Comparison of ENCODE assay signal across 14 cellular contexts in the genomic region with DNA sequence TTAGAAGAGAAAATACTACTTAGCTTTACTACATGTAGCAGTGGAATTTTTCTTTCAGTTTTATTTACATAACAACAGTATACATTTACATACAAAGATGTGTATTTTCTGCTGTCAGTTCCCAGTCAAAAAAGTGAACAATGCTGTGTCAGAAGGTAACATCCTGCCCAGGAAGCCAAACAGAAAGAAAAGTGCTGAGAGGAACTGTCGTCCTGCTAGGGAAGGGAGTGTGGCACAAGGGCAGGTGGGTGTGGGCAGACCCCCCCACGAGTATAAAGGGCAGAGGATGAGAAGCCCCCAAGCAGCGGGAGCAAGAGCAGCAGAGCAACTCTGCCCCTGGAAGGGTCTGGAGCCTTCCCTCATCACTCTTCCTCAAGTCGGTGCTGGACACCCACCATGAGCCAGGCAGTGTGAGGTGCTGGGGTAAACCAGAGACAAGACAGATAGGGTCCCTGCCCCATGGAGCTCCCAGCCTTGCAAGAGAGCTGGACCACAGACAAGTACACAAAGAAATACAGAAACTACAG. TPM values are rescaled to one million over a fixed set of nuclear protein-coding genes. Genes with fewer than 3 reads are reported as not detected.
A peak's percentile ranks its signal among the peaks of the same experiment; 100 is the strongest.
DNase-seq lines count a peak whose midpoint lies in the region; ATAC-seq and TF ChIP-seq lines count a peak whose summit lies in the region.
"Had no signal": no experiment of that assay in that cellular context is flagged by ENCODE, and none has a peak within 500 bp of the region (broad histone marks: within the 10 kb centered on the region; RNA-seq: fewer than 3 reads in every experiment).

No MANE protein-coding gene starts in this region.

- TF ChIP-seq CTCF in lower leg skin (IDR thresholded peaks at IDR 0.05), result no peak

- intact Hi-C loops in lower leg skin (cut with DNase I; ENCODE audit: low total_unique reads), result no loop called here

- peak overlapping the region; percentile 89 for H3K27ac Mint-ChIP-seq in activated T-cell treated with anti-CD3 and anti-CD28 coated beads, Interleukin-2, amount 50 U/mL, for 72 hours
- H3K27ac Mint-ChIP-seq in T-helper 2 cell treated with Interferon-gamma antibody and Interleukin-4, amounts not matched to agents 5 μg/mL and 100 μg/mL, for 36 hours, result peak overlapping the region; percentile 94
- H3K27ac Mint-ChIP-seq in immature natural killer cell, result peak overlapping the region in 5 of 6 donors; percentile 48 to 97 (median 78)

- H3K4me3 Mint-ChIP-seq in activated T-cell treated with anti-CD3 and anti-CD28 coated beads, Interleukin-2, amount 50 U/mL, for 72 hours, result peak overlapping the region; percentile 70 to 74
- no peak overlapping the region for H3K4me3 Mint-ChIP-seq in activated T-cell treated with anti-CD3 and anti-CD28 coated beads, Interleukin-2, amount 50 U/mL, for 4 hours
- peak overlapping the region; percentile 80 for H3K4me3 Mint-ChIP-seq in T-helper 2 cell treated with Interferon-gamma antibody and Interleukin-4, amounts not matched to agents 5 μg/mL and 100 μg/mL, for 36 hours
- peak overlapping the region in 1 of 5 donors; percentile 8 for H3K4me3 Mint-ChIP-seq in immature natural killer cell

- DNase-seq in activated T-cell treated with anti-CD3 and anti-CD28 coated beads, Interleukin-2, amount 50 U/mL, for 72 hours, result no peak
- no peak for DNase-seq in activated T-cell treated with anti-CD3 and anti-CD28 coated beads, Interleukin-2, amount 50 U/mL, for 4 hours
- no peak for DNase-seq in T-helper 2 cell treated with Interferon-gamma antibody and Interleukin-4, amounts not matched to agents 5 μg/mL and 100 μg/mL, for 36 hours (ENCODE audit: low spot score)
- no peak for DNase-seq in immature natural killer cell
- no peak for DNase-seq in cortex of kidney (lab: John Stamatoyannopoulos, UW)
- no peak for DNase-seq in lower leg skin (ENCODE audit: low spot score in 2 of 2)
- no peak for DNase-seq in retina
- DNase-seq: activated CD4-positive, CD25-positive, alpha-beta regulatory T cell; left ventricle myocardium inferior; OCI-M1 had no signal

- H3K36me3 Mint-ChIP-seq in activated T-cell treated with anti-CD3 and anti-CD28 coated beads, Interleukin-2, amount 50 U/mL, for 72 hours (ENCODE audit: insufficient read depth in 2 of 2), result peaks cover 0 to 15% of the 10 kb centered on the region in 2 donors
- peaks cover 18% of the 10 kb centered on the region for H3K36me3 Mint-ChIP-seq in activated T-cell treated with anti-CD3 and anti-CD28 coated beads, Interleukin-2, amount 50 U/mL, for 4 hours (ENCODE audit: insufficient read depth)
- H3K36me3 Mint-ChIP-seq in T-helper 2 cell treated with Interferon-gamma antibody and Interleukin-4, amounts not matched to agents 5 μg/mL and 100 μg/mL, for 36 hours (ENCODE audit: low read depth), result peaks cover 63% of the 10 kb centered on the region
- peaks cover 0 to 19% (median 10%) of the 10 kb centered on the region in 3 donors for H3K36me3 Mint-ChIP-seq in immature natural killer cell

- H3K27ac ChIP-seq in thymus (ENCODE audit: low read depth), result peak overlapping the region; percentile 32

- WGBS in thymus, result 14% methylated on average over 4 of the region's 4 CpGs
- WGBS in lower leg skin, 2 donors, result 61 to 70% methylated on average over 4 of the region's 4 CpGs

- no peak for ATAC-seq in activated T-cell treated with anti-CD3 and anti-CD28 coated beads, Interleukin-2, amount 50 U/mL, for 72 hours (replicated peaks in 1 of 2)
- ATAC-seq in activated T-cell treated with anti-CD3 and anti-CD28 coated beads, Interleukin-2, amount 50 U/mL, for 4 hours, result no peak

- no peak for TF ChIP-seq POLR2A in lower leg skin (IDR thresholded peaks at IDR 0.05)

- no peaks in the 10 kb centered on the region for H3K27me3 ChIP-seq in thymus (ENCODE audit: control insufficient read depth, insufficient read depth)

- no peaks in the 10 kb centered on the region for H3K9me3 Mint-ChIP-seq in activated T-cell treated with anti-CD3 and anti-CD28 coated beads, Interleukin-2, amount 50 U/mL, for 72 hours
- H3K9me3 Mint-ChIP-seq in activated T-cell treated with anti-CD3 and anti-CD28 coated beads, Interleukin-2, amount 50 U/mL, for 4 hours, result no peaks in the 10 kb centered on the region
- no peaks in the 10 kb centered on the region for H3K9me3 Mint-ChIP-seq in T-helper 2 cell treated with Interferon-gamma antibody and Interleukin-4, amounts not matched to agents 5 μg/mL and 100 μg/mL, for 36 hours
- no peaks in the 10 kb centered on the region for H3K9me3 Mint-ChIP-seq in immature natural killer cell

- no peaks in the 10 kb centered on the region for H3K9me3 ChIP-seq in thymus (ENCODE audit: control insufficient read depth)
- H3K9me3 ChIP-seq: left ventricle myocardium inferior had no signal

- no peaks in the 10 kb centered on the region for H3K27me3 Mint-ChIP-seq in activated T-cell treated with anti-CD3 and anti-CD28 coated beads, Interleukin-2, amount 50 U/mL, for 72 hours (ENCODE audit: low read depth)
- H3K27me3 Mint-ChIP-seq in activated T-cell treated with anti-CD3 and anti-CD28 coated beads, Interleukin-2, amount 50 U/mL, for 4 hours (ENCODE audit: low read depth), result no peaks in the 10 kb centered on the region
- H3K27me3 Mint-ChIP-seq in T-helper 2 cell treated with Interferon-gamma antibody and Interleukin-4, amounts not matched to agents 5 μg/mL and 100 μg/mL, for 36 hours (ENCODE audit: low read depth), result no peaks in the 10 kb centered on the region
- peaks cover 0 to 9% (median 5%) of the 10 kb centered on the region in 3 donors for H3K27me3 Mint-ChIP-seq in immature natural killer cell (ENCODE audit: low read depth in 3 of 3)

- H3K4me1 Mint-ChIP-seq in activated T-cell treated with anti-CD3 and anti-CD28 coated beads, Interleukin-2, amount 50 U/mL, for 72 hours (ENCODE audit: low read depth), result peaks cover 94% of the 10 kb centered on the region
- H3K4me1 Mint-ChIP-seq in activated T-cell treated with anti-CD3 and anti-CD28 coated beads, Interleukin-2, amount 50 U/mL, for 4 hours (ENCODE audit: low read depth), result peaks cover 97% of the 10 kb centered on the region
- peaks cover 81% of the 10 kb centered on the region for H3K4me1 Mint-ChIP-seq in T-helper 2 cell treated with Interferon-gamma antibody and Interleukin-4, amounts not matched to agents 5 μg/mL and 100 μg/mL, for 36 hours (ENCODE audit: low read depth)
- H3K4me1 Mint-ChIP-seq in immature natural killer cell, result peaks cover 70 to 94% of the 10 kb centered on the region in 2 donors

- peaks cover 47% of the 10 kb centered on the region for H3K4me1 ChIP-seq in thymus (ENCODE audit: control insufficient read depth, insufficient read depth, low read length)

- peaks cover 17% of the 10 kb centered on the region for H3K36me3 ChIP-seq in thymus (ENCODE audit: control insufficient read depth, insufficient read depth)

- no peak overlapping the region for H3K4me3 ChIP-seq in thymus (ENCODE audit: low read length)
- H3K4me3 ChIP-seq in lower leg skin (ENCODE audit: low read depth, poor library complexity, severe bottlenecking), result no peak overlapping the region
- H3K4me3 ChIP-seq: left ventricle myocardium inferior had no signal

RNA-seq across cellular contexts. Expression of gene TBC1D2B, which starts 39.7 kb away (rescaled TPM):
- 10 to 100 TPM; 67.8 to 75.0 TPM for total RNA-seq in activated T-cell treated with anti-CD3 and anti-CD28 coated beads, Interleukin-2, amount 50 U/mL, for 72 hours
- 10 to 100 TPM; 22.8 to 24.9 (median 24.0) TPM for total RNA-seq in activated T-cell treated with anti-CD3 and anti-CD28 coated beads, Interleukin-2, amount 50 U/mL, for 4 hours
- 10 to 100 TPM in 1 of 3 donors, 1 to 10 TPM in 2; 3.5 to 10.2 (median 7.8) TPM for polyA plus RNA-seq in immature natural killer cell
- polyA plus RNA-seq in thymus, result 20.0 TPM
- 10 to 100 TPM; 32.4 to 41.7 (median 35.3) TPM for total RNA-seq in lower leg skin

RNA-seq across cellular contexts. Expression of gene SH2D7, which starts 54.5 kb away (rescaled TPM):
- total RNA-seq in activated T-cell treated with anti-CD3 and anti-CD28 coated beads, Interleukin-2, amount 50 U/mL, for 72 hours, result not detected
- not detected for total RNA-seq in activated T-cell treated with anti-CD3 and anti-CD28 coated beads, Interleukin-2, amount 50 U/mL, for 4 hours
- polyA plus RNA-seq in immature natural killer cell, result not detected
- polyA plus RNA-seq in thymus, result 0.05 TPM
- not detected for total RNA-seq in lower leg skin
- total RNA-seq: chondrocyte, left ventricle myocardium inferior, subcutaneous adipose tissue had no signal
- polyA plus RNA-seq: AG04450 had no signal
